22 cellular contexts compared by ENCODE assay signal in genomic region chr18:76343938-76344569, GRCh38.
DNase-seq lines count a peak whose midpoint lies in the region; ATAC-seq, FAIRE-seq and TF ChIP-seq lines count a peak whose summit lies in the region.
"Had no signal": no experiment of that assay in that cellular context is flagged by ENCODE, and none has a peak within 500 bp of the region (broad histone marks: within the 10 kb centered on the region; RNA-seq: fewer than 3 reads in every experiment).

No MANE protein-coding gene starts in this region.

- CTCF ChIA-PET in HEK293 (lab: Yijun Ruan, JAX): interaction anchor here (0.5 kb wide), 1 partner anchor 11 kb away, joined by 3 read pairs; no protein-coding TSS in a partner anchor
- CTCF ChIA-PET in GM12878 (lab: Yijun Ruan, JAX): no interaction called here

- RAD21 ChIA-PET in GM12878 (lab: Charles Lee; ENCODE audit: unreplicated experiment): no interaction called here

- no peaks in the 10 kb centered on the region for H3K9me3 ChIP-seq in HEK293 (ENCODE audit: control insufficient read depth, insufficient read depth, low read depth, low read length)
- H3K9me3 ChIP-seq in GM12878 (replicated peaks; ENCODE audit: control insufficient read depth, insufficient read depth, low read length): no peaks in the 10 kb centered on the region; the same call in 2 of the 3 replicates
- no peaks in the 10 kb centered on the region for H3K9me3 ChIP-seq in neural progenitor cell (ENCODE audit: low read depth)
- H3K9me3 ChIP-seq: BE2C, HAP-1 had no signal

- in situ Hi-C loops in GM12878 (cut with MboI): no loop called here

- peaks cover 3% of the 10 kb centered on the region for H3K27me3 Mint-ChIP-seq in neural progenitor cell (ENCODE audit: insufficient read depth, low read depth)
- H3K27me3 Mint-ChIP-seq: CD4-positive, alpha-beta T cell had no signal

- H3K27ac Mint-ChIP-seq in neural progenitor cell: no peak overlapping the region
- H3K27ac Mint-ChIP-seq: CD14-positive monocyte; CD4-positive, alpha-beta T cell; CD8-positive, alpha-beta memory T cell; GM23338 had no signal

- H3K4me2 ChIP-seq in GM12878 (ENCODE audit: control insufficient read depth, insufficient read depth) (no peak overlapping the region), neural progenitor cell (no peak overlapping the region)
- H3K4me2 ChIP-seq: A549; BLaER1 treated with 17β-estradiol and CSF1 and Interleukin-3, amounts not matched to agents 10 nM and 100 nM; GM23338 had no signal

- TF ChIP-seq EP300 in GM12878 (IDR thresholded peaks at IDR 0.05; ENCODE audit: borderline replicate concordance in 1 of 2, control insufficient read depth in 1 of 2, low read depth in 2 of 2, low read length in 2 of 2): no peak

- ATAC-seq in GM12878: no peak
- no peak for ATAC-seq in HG03135 (IDR thresholded peaks at IDR 0.05; ENCODE audit: unreplicated experiment)
- ATAC-seq: A549, GM23338 had no signal

- peaks cover 2% of the 10 kb centered on the region for H3K36me3 Mint-ChIP-seq in neural progenitor cell
- H3K36me3 Mint-ChIP-seq: CD14-positive monocyte; CD8-positive, alpha-beta memory T cell had no signal

- H3K4me3 Mint-ChIP-seq in neural progenitor cell: no peak overlapping the region
- H3K4me3 Mint-ChIP-seq: CD14-positive monocyte; CD4-positive, alpha-beta T cell; CD8-positive, alpha-beta memory T cell; GM23338 had no signal

- H3K79me2 ChIP-seq in GM12878 (ENCODE audit: control insufficient read depth, insufficient read depth, low read length) (no peaks in the 10 kb centered on the region), neural progenitor cell (ENCODE audit: low read depth) (no peaks in the 10 kb centered on the region)

- TF ChIP-seq CTCF in D721Med (IDR thresholded peaks at IDR 0.05; ENCODE audit: insufficient read depth, missing control alignments) (no peak), HEK293 (tag by site-specific recombination; IDR thresholded peaks at IDR 0.05) (no peak), GM12878 (IDR thresholded peaks at IDR 0.05 in 2 of 3, conservative IDR thresholded peaks at IDR 0.05 in 1 of 3; ENCODE audit: control insufficient read depth in 2 of 3, extremely low read depth in 1 of 3, insufficient read depth in 1 of 3, low read depth in 3 of 3, low read length in 3 of 3) (no peak), neural progenitor cell (IDR thresholded peaks at IDR 0.05) (no peak)

- no peak overlapping the region for H3K4me3 ChIP-seq in HEK293 (ENCODE audit: low read depth, low read length)
- no peak overlapping the region for H3K4me3 ChIP-seq in GM12878
- no peak overlapping the region for H3K4me3 ChIP-seq in neural progenitor cell
- H3K4me3 ChIP-seq: A549; BLaER1 treated with 17β-estradiol and CSF1 and Interleukin-3, amounts not matched to agents 10 nM and 100 nM; GM23338; HAP-1 had no signal

- H3K27me3 ChIP-seq in GM12878 (replicated peaks in 1 of 2; ENCODE audit: control insufficient read depth in 2 of 2, insufficient read depth in 2 of 2, low read length in 1 of 2): no peaks in the 10 kb centered on the region
- H3K27me3 ChIP-seq in neural progenitor cell: no peaks in the 10 kb centered on the region
- H3K27me3 ChIP-seq: BE2C; BLaER1 treated with 17β-estradiol and CSF1 and Interleukin-3, amounts not matched to agents 10 nM and 100 nM had no signal

- BruUV-seq in GM12878 (replicated peaks; lab: Mats Ljungman, UMichigan): no TSS peak

- peaks cover 5% of the 10 kb centered on the region for H3F3A ChIP-seq in neural progenitor cell (ENCODE audit: low read depth)

- H3K27ac ChIP-seq in HEK293 (ENCODE audit: extremely low read depth, low read depth, low read length) (no peak overlapping the region), GM12878 (ENCODE audit: control insufficient read depth, insufficient read depth) (no peak overlapping the region), neural progenitor cell (no peak overlapping the region)
- H3K27ac ChIP-seq: A549; BLaER1 treated with 17β-estradiol and CSF1 and Interleukin-3, amounts not matched to agents 10 nM and 100 nM had no signal

- SMC1A ChIA-PET in GM12878 (lab: Charles Lee; ENCODE audit: uncharacterized antibody, unreplicated experiment): no interaction called here

- TF ChIP-seq POLR2A in GM12878 (IDR thresholded peaks at IDR 0.05; ENCODE audit: low read depth, low read length): no peak

- intact Hi-C loops in GM12878 (cut with micrococcal nuclease; ENCODE audit: unreplicated experiment): loop anchor here (10.0 kb wide), 1 partner anchor 1689 kb away; no protein-coding TSS in a partner anchor

- no peak overlapping the region for H3K9ac ChIP-seq in GM12878 (ENCODE audit: control insufficient read depth, insufficient read depth, low read length)
- no peak overlapping the region for H3K9ac ChIP-seq in neural progenitor cell
- H3K9ac ChIP-seq: BLaER1 treated with 17β-estradiol and CSF1 and Interleukin-3, amounts not matched to agents 10 nM and 100 nM had no signal

- WGBS in GM12878 (ENCODE audit: insufficient coverage, insufficient replicate concordance, low lambda C conversion rate, missing lambda C conversion rate): 75% methylated on average over 3 of the region's 3 CpGs

- no peaks in the 10 kb centered on the region for H3K4me1 ChIP-seq in HEK293 (ENCODE audit: control insufficient read depth, insufficient read depth, low read length)
- H3K4me1 ChIP-seq in GM12878 (ENCODE audit: control insufficient read depth, insufficient read depth, low read length): no peaks in the 10 kb centered on the region
- no peaks in the 10 kb centered on the region for H3K4me1 ChIP-seq in neural progenitor cell
- H3K4me1 ChIP-seq: A549, BE2C, HAP-1 had no signal

- H2AFZ ChIP-seq in GM12878 (ENCODE audit: control insufficient read depth, low read depth, low read length) (no peak overlapping the region), neural progenitor cell (replicated peaks) (no peak overlapping the region)
- H2AFZ ChIP-seq: GM23338 had no signal

- POLR2A ChIA-PET in HEK293 (lab: Yijun Ruan, JAX): no interaction called here
- POLR2A ChIA-PET in GM12878 (lab: Charles Lee): no interaction called here

- DNase-seq in D721Med (ENCODE audit: insufficient read length, low spot score): no peak
- DNase-seq in GM12878 (ENCODE audit: low read depth, low spot score): no peak
- DNase-seq in urothelium cell line (ENCODE audit: low spot score): no peak
- DNase-seq in neural progenitor cell (ENCODE audit: low spot score): no peak
- no peak for DNase-seq in inferior parietal cortex (ENCODE audit: extremely low spot score)
- DNase-seq: 8988T; ACHN; AML-193; BE2C; CD4-positive, alpha-beta T cell; CD8-positive, alpha-beta memory T cell; DMS53; DMS79 treated with DMSO at 0.1 percent for 48 hours; GF-D8 had no signal

- peak; percentile 100 for FAIRE-seq in D721Med (lab: Jason Lieb, UNC)
- peak; percentile 31 for FAIRE-seq in GM12878 (lab: Jason Lieb, UNC)
- FAIRE-seq in urothelium cell line (lab: Jason Lieb, UNC): peak; percentile 97
- FAIRE-seq: A549, H54 had no signal

- H3K4me1 Mint-ChIP-seq in neural progenitor cell: peaks cover 10% of the 10 kb centered on the region

- H4K20me1 ChIP-seq in GM12878 (ENCODE audit: control insufficient read depth, insufficient read depth): no peaks in the 10 kb centered on the region
- H4K20me1 ChIP-seq in neural progenitor cell (ENCODE audit: low read depth): no peaks in the 10 kb centered on the region
- H4K20me1 ChIP-seq: BLaER1 treated with 17β-estradiol and CSF1 and Interleukin-3, amounts not matched to agents 10 nM and 100 nM had no signal

- no peaks in the 10 kb centered on the region for H3K9me3 Mint-ChIP-seq in neural progenitor cell
- H3K9me3 Mint-ChIP-seq: CD4-positive, alpha-beta T cell had no signal

- no peaks in the 10 kb centered on the region; a peak in 1 of 3 replicates for H3K36me3 ChIP-seq in HEK293 (ENCODE audit: control insufficient read depth in 2 of 2, insufficient read depth in 1 of 2, low read length in 2 of 2)
- no peaks in the 10 kb centered on the region for H3K36me3 ChIP-seq in GM12878 (ENCODE audit: control insufficient read depth in 2 of 2, insufficient read depth in 2 of 2, low read length in 1 of 2)
- H3K36me3 ChIP-seq in neural progenitor cell: no peaks in the 10 kb centered on the region
- H3K36me3 ChIP-seq: BE2C, HAP-1 had no signal

- no peak for TF ChIP-seq RAD21 in GM12878 (IDR thresholded peaks at IDR 0.05; ENCODE audit: insufficient read depth, low read depth, low read length)

TF ChIP-seq in HEK293, 187 proteins besides CTCF, POLR2A, EP300 and RAD21:
- TF ChIP-seq ZNF23 (tag by site-specific recombination; IDR thresholded peaks at IDR 0.05; ENCODE audit: borderline replicate concordance) (no peak), ZNF513 (tag by site-specific recombination; IDR thresholded peaks at IDR 0.05) (peak; percentile 95)

TF ChIP-seq in GM12878, 131 proteins besides CTCF, POLR2A, EP300 and RAD21 (continues in another document):
- TF ChIP-seq GATAD2B (conservative IDR thresholded peaks at IDR 0.05; ENCODE audit: low read depth) (no peak), PRDM15 (CRISPR knock-in tag; IDR thresholded peaks at IDR 0.05) (no peak), MEF2B (IDR thresholded peaks at IDR 0.05; ENCODE audit: partially characterized antibody, poor library complexity, severe bottlenecking) (no peak), EGR1 (IDR thresholded peaks at IDR 0.05; ENCODE audit: borderline replicate concordance in 1 of 2, low read depth in 2 of 2, low read length in 2 of 2) (no peak), RUNX3 (IDR thresholded peaks at IDR 0.05; ENCODE audit: low read length) (no peak)
